ENCODE assay signal across 10 cellular contexts in the genomic region with DNA sequence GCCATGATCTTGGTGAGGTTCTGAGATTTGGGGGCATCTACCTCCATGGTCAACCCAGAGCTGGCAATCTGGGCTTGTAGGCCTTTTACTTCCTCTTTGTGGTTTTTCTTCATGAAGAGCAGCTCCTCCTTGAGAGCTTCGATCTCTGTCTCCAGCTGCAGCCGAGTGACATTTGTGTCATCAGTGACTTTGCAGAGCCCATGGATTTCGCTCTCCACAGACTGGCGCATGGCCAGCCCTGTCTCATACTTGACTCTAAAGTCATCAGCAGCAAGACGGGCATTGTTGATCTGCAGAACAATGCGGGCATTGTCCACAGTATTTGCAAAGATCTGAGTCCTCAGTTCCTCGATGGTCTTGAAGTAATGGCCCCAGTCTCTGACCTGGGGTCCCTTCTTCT. TPM values are rescaled to one million over a fixed set of nuclear protein-coding genes. Genes with fewer than 3 reads are reported as not detected.
"Had no signal": no experiment of that assay in that cellular context is flagged by ENCODE, and none has a peak within 500 bp of the region (broad histone marks: within the 10 kb centered on the region; RNA-seq: fewer than 3 reads in every experiment).

No MANE protein-coding gene starts in this region.

RNA-seq across cellular contexts. Expression of gene FOXI1, which starts 35.5 kb away (rescaled TPM):
- total RNA-seq: dorsolateral prefrontal cortex, epithelial cell of proximal tubule, frontal cortex, heart left ventricle, kidney epithelial cell, left ventricle myocardium inferior, osteoblast, right cardiac atrium, transverse colon had no signal
- polyA plus RNA-seq: heart left ventricle; naive thymus-derived CD4-positive, alpha-beta T cell; right cardiac atrium had no signal
